ENCODE assay signal across 9 cellular contexts in genomic region chr13:46288570-46289259, GRCh38.
DNase-seq lines count a peak whose midpoint lies in the region; TF ChIP-seq lines count a peak whose summit lies in the region.
"Had no signal": no experiment of that assay in that cellular context is flagged by ENCODE, and none has a peak within 500 bp of the region (broad histone marks: within the 10 kb centered on the region; RNA-seq: fewer than 3 reads in every experiment).

No MANE protein-coding gene starts in this region.

- CTCF ChIA-PET in activated CD4-positive, alpha-beta memory T cell treated with anti-CD3 and anti-CD28 coated beads, Interleukin-2, amount 10 ng/mL, durations not matched to agents 7 days and 5 days (lab: Charles Lee): interaction anchor here (0.6 to 3.7 kb wide), 10 partner anchors 9 to 162 kb away, joined by 3 to 18 read pairs (median 4); no protein-coding TSS in a partner anchor

- no peaks in the 10 kb centered on the region for H3K36me3 ChIP-seq in KMS-11 (ENCODE audit: insufficient read depth)
- H3K36me3 ChIP-seq in fibroblast of lung (ENCODE audit: control insufficient read depth, insufficient read depth, low read length): no peaks in the 10 kb centered on the region
- no peaks in the 10 kb centered on the region for H3K36me3 ChIP-seq in trophoblast cell (ENCODE audit: control insufficient read depth in 1 of 2, insufficient read depth in 2 of 2, low read length in 2 of 2)
- H3K36me3 ChIP-seq: SJSA1 had no signal

- H3K14ac ChIP-seq in trophoblast cell (ENCODE audit: low read length): no peak overlapping the region

- no peaks in the 10 kb centered on the region for H3K27me3 ChIP-seq in KMS-11 (ENCODE audit: insufficient read depth, low read depth)
- no peaks in the 10 kb centered on the region for H3K27me3 ChIP-seq in fibroblast of lung (ENCODE audit: control insufficient read depth, insufficient read depth, low read length)
- H3K27me3 ChIP-seq in trophoblast cell (ENCODE audit: insufficient read depth, low read length): no peaks in the 10 kb centered on the region
- H3K27me3 ChIP-seq: SJSA1 had no signal

- H2BK12ac ChIP-seq in trophoblast cell (ENCODE audit: low read length): no peak overlapping the region

- peak; percentile 70 for DNase-seq in CD1c-positive myeloid dendritic cell (ENCODE audit: extremely low spot score)
- peak; percentile 59 for DNase-seq in GM13976 (ENCODE audit: low spot score)
- DNase-seq in SHP77 (lab: John Stamatoyannopoulos, UW): peak; percentile 23 to 34
- peak; percentile 24 to 64 for DNase-seq in fibroblast of lung (ENCODE audit: low read depth in 2 of 2)
- peak in 1 of 2 donors; percentile 71 for DNase-seq in trophoblast cell
- no peak for DNase-seq in activated CD4-positive, alpha-beta memory T cell treated with anti-CD3 and anti-CD28 coated beads, Interleukin-2, amount 10 ng/mL, durations not matched to agents 7 days and 5 days
- no peak for DNase-seq in posterior cingulate gyrus

- H3K4me1 ChIP-seq in KMS-11 (ENCODE audit: low read depth, poor library complexity, severe bottlenecking): peaks cover 12% of the 10 kb centered on the region
- no peaks in the 10 kb centered on the region for H3K4me1 ChIP-seq in fibroblast of lung (ENCODE audit: control insufficient read depth, extremely low read depth, insufficient read depth, low read length)
- H3K4me1 ChIP-seq in trophoblast cell (ENCODE audit: control insufficient read depth in 1 of 2, insufficient read depth in 2 of 2, low read length in 2 of 2): peaks cover 2 to 6% of the 10 kb centered on the region in 2 experiments
- H3K4me1 ChIP-seq: SJSA1 had no signal

- H3K23ac ChIP-seq in trophoblast cell (ENCODE audit: low read length): no peak overlapping the region

- in situ Hi-C loops in GM13976 (cut with MboI; ENCODE audit: low sequenced_read_pairs, unreplicated experiment): no loop called here

- H3K27me3 Mint-ChIP-seq in activated CD4-positive, alpha-beta memory T cell treated with anti-CD3 and anti-CD28 coated beads, Interleukin-2, amount 10 ng/mL, durations not matched to agents 7 days and 5 days: no peaks in the 10 kb centered on the region

- no peak overlapping the region for H3K9ac ChIP-seq in KMS-11
- H3K9ac ChIP-seq in fibroblast of lung (ENCODE audit: insufficient read depth, low read length): no peak overlapping the region
- no peak overlapping the region for H3K9ac ChIP-seq in trophoblast cell (ENCODE audit: low read length)

- POLR2A ChIA-PET in activated CD4-positive, alpha-beta memory T cell treated with anti-CD3 and anti-CD28 coated beads, Interleukin-2, amount 10 ng/mL, durations not matched to agents 7 days and 5 days (lab: Charles Lee): interaction anchor here (1.1 kb wide), 1 partner anchor 129 kb away, joined by 3 read pairs; no protein-coding TSS in a partner anchor

- no peaks in the 10 kb centered on the region for H3K9me3 Mint-ChIP-seq in activated CD4-positive, alpha-beta memory T cell treated with anti-CD3 and anti-CD28 coated beads, Interleukin-2, amount 10 ng/mL, durations not matched to agents 7 days and 5 days

- no peak overlapping the region for H3K27ac ChIP-seq in KMS-11
- no peak overlapping the region for H3K27ac ChIP-seq in fibroblast of lung (ENCODE audit: insufficient read depth, low read length)
- no peak overlapping the region for H3K27ac ChIP-seq in trophoblast cell (ENCODE audit: low read depth, low read length)
- H3K27ac ChIP-seq: SJSA1 had no signal

- no CpG with 5 or more reads among the region's 5 CpGs for WGBS in trophoblast cell (ENCODE audit: extremely low coverage, insufficient coverage, insufficient read length)

- H3K9me3 ChIP-seq in fibroblast of lung (ENCODE audit: control insufficient read depth, insufficient read depth, low read depth, low read length) (no peaks in the 10 kb centered on the region), trophoblast cell (ENCODE audit: insufficient read depth, low read depth, low read length) (no peaks in the 10 kb centered on the region)
- H3K9me3 ChIP-seq: SJSA1 had no signal

- H3K79me2 ChIP-seq in KMS-11 (ENCODE audit: insufficient read depth, low read depth) (no peaks in the 10 kb centered on the region), fibroblast of lung (ENCODE audit: control insufficient read depth, insufficient read depth, low read length) (no peaks in the 10 kb centered on the region), trophoblast cell (ENCODE audit: control insufficient read depth, insufficient read depth, low read length, poor library complexity) (peaks cover 5% of the 10 kb centered on the region)

- peaks cover 16% of the 10 kb centered on the region for H3K79me1 ChIP-seq in trophoblast cell (ENCODE audit: low read length)

- TF ChIP-seq CTCF in GM13976 (IDR thresholded peaks at IDR 0.05; ENCODE audit: borderline replicate concordance, control extremely low read depth, extremely low read depth, insufficient read depth, missing control alignments) (peak; percentile 59), KMS-11 (conservative IDR thresholded peaks at IDR 0.05; ENCODE audit: low read depth, low read length) (peak; percentile 75), fibroblast of lung (conservative IDR thresholded peaks at IDR 0.05 in 1 of 2, IDR thresholded peaks at IDR 0.05 in 1 of 2; ENCODE audit: low read depth in 1 of 2, low read length in 2 of 2) (peak; percentile 69 to 85)

- H4K20me1 ChIP-seq in KMS-11 (ENCODE audit: insufficient read depth) (no peaks in the 10 kb centered on the region), fibroblast of lung (ENCODE audit: control insufficient read depth, extremely low read depth, insufficient read depth, low read length) (no peaks in the 10 kb centered on the region)

- H3K27ac Mint-ChIP-seq in activated CD4-positive, alpha-beta memory T cell treated with anti-CD3 and anti-CD28 coated beads, Interleukin-2, amount 10 ng/mL, durations not matched to agents 7 days and 5 days: no peak overlapping the region

- peak overlapping the region; percentile 41 for H2BK120ac ChIP-seq in trophoblast cell (ENCODE audit: insufficient read depth, low read length, poor library complexity)

- no peak overlapping the region for H2AK5ac ChIP-seq in trophoblast cell (ENCODE audit: low read length)

- peaks cover 10% of the 10 kb centered on the region for H3K4me1 Mint-ChIP-seq in activated CD4-positive, alpha-beta memory T cell treated with anti-CD3 and anti-CD28 coated beads, Interleukin-2, amount 10 ng/mL, durations not matched to agents 7 days and 5 days

- peak overlapping the region; percentile 24 for H3K4ac ChIP-seq in trophoblast cell (ENCODE audit: low read depth, low read length)

- H2BK5ac ChIP-seq in trophoblast cell (ENCODE audit: low read depth, low read length, poor library complexity): no peak overlapping the region

- H3K18ac ChIP-seq in trophoblast cell (ENCODE audit: low read length): no peak overlapping the region

- H3K4me2 ChIP-seq in KMS-11 (no peak overlapping the region), fibroblast of lung (ENCODE audit: extremely low read depth, insufficient read depth, low read length) (no peak overlapping the region), trophoblast cell (ENCODE audit: low read length) (no peak overlapping the region)

- no peak overlapping the region for H4K91ac ChIP-seq in trophoblast cell (ENCODE audit: low read depth, low read length)

- H4K12ac ChIP-seq in trophoblast cell (ENCODE audit: low read depth, low read length): no peak overlapping the region

- H2AFZ ChIP-seq in KMS-11 (ENCODE audit: low read depth): peak overlapping the region; percentile 26; the same call in 1 of the 2 replicates
- no peak overlapping the region for H2AFZ ChIP-seq in fibroblast of lung (ENCODE audit: low read length)
- no peak overlapping the region for H2AFZ ChIP-seq in trophoblast cell (ENCODE audit: insufficient read depth, low read length, poor library complexity)

- H3K36me3 Mint-ChIP-seq in activated CD4-positive, alpha-beta memory T cell treated with anti-CD3 and anti-CD28 coated beads, Interleukin-2, amount 10 ng/mL, durations not matched to agents 7 days and 5 days (ENCODE audit: low read depth): no peaks in the 10 kb centered on the region

- H3K4me3 ChIP-seq in KMS-11 (IDR thresholded peaks at IDR 0.05; ENCODE audit: insufficient read depth, low read depth, low read length): no peak overlapping the region
- no peak overlapping the region for H3K4me3 ChIP-seq in fibroblast of lung (replicated peaks in 1 of 4; ENCODE audit: control extremely low read depth in 1 of 4, insufficient read depth in 1 of 4, low read depth in 3 of 4, low read length in 4 of 4)
- H3K4me3 ChIP-seq in trophoblast cell (ENCODE audit: low read depth, low read length): no peak overlapping the region
- H3K4me3 ChIP-seq: SJSA1 had no signal

- no peak overlapping the region for H3K4me3 Mint-ChIP-seq in activated CD4-positive, alpha-beta memory T cell treated with anti-CD3 and anti-CD28 coated beads, Interleukin-2, amount 10 ng/mL, durations not matched to agents 7 days and 5 days

- intact Hi-C loops in posterior cingulate gyrus (cut with DNase I): no loop called here

- H4K8ac ChIP-seq in trophoblast cell (ENCODE audit: low read depth, low read length): no peak overlapping the region

Comparison
In these comparisons a context has a peak if more than half of its experiments do, and no peak if none do; other contexts are left out.
1. DNase-seq: peak in CD1c-positive myeloid dendritic cell (single experiment), GM13976 (single experiment), SHP77 (2 of 2) and fibroblast of lung (2 of 2); none in activated CD4-positive, alpha-beta memory T cell treated with anti-CD3 and anti-CD28 coated beads, Interleukin-2, amount 10 ng/mL, durations not matched to agents 7 days and 5 days (single experiment) and posterior cingulate gyrus (0 of 10).
2. Peak in every context shown above with its lines, with median percentiles within 50 percentile points of each other: CTCF ChIP-seq.